In genomic region chr12:108712925-108713203, GRCh38 we compare ENCODE assay signal across 25 cellular contexts. TPM values are rescaled to one million over a fixed set of nuclear protein-coding genes. Genes with fewer than 3 reads are reported as not detected.
DNase-seq lines count a peak whose midpoint lies in the region; ATAC-seq and TF ChIP-seq lines count a peak whose summit lies in the region.
"Had no signal": no experiment of that assay in that cellular context is flagged by ENCODE, and none has a peak within 500 bp of the region (broad histone marks: within the 10 kb centered on the region; RNA-seq: fewer than 3 reads in every experiment).

No MANE protein-coding gene starts in this region.

- H3K4me1 Mint-ChIP-seq in CD14-positive monocyte, result peaks cover 58% of the 10 kb centered on the region
- peaks cover 15% of the 10 kb centered on the region for H3K4me1 Mint-ChIP-seq in Calu3 (ENCODE audit: low read depth, unreplicated experiment)

- H3K27me3 Mint-ChIP-seq in CD14-positive monocyte (ENCODE audit: low read depth in 3 of 3), result no peaks in the 10 kb centered on the region
- H3K27me3 Mint-ChIP-seq in Calu3 (ENCODE audit: unreplicated experiment), result no peaks in the 10 kb centered on the region

- 0 out of 2 replicates have a peak, but pooled peaks cover 2% of the 10 kb centered on the region for H3K27me3 ChIP-seq in Karpas-422 (ENCODE audit: low read length)
- no peaks in the 10 kb centered on the region for H3K27me3 ChIP-seq in fibroblast of lung (ENCODE audit: control insufficient read depth, insufficient read depth, low read length)
- no peaks in the 10 kb centered on the region for H3K27me3 ChIP-seq in stomach
- H3K27me3 ChIP-seq: cardiac muscle cell, vagina had no signal

- TF ChIP-seq CTCF in CD14-positive monocyte (IDR thresholded peaks at IDR 0.05) (no peak), fibroblast of lung (conservative IDR thresholded peaks at IDR 0.05 in 1 of 2, IDR thresholded peaks at IDR 0.05 in 1 of 2; ENCODE audit: low read depth in 1 of 2, low read length in 2 of 2) (no peak), stomach (IDR thresholded peaks at IDR 0.05) (no peak), Calu3 (IDR thresholded peaks at IDR 0.05; ENCODE audit: unreplicated experiment) (no peak)

- BruUV-seq in Calu3 (replicated peaks; lab: Mats Ljungman, UMichigan), result no TSS peak

- H3K4me2 ChIP-seq in Karpas-422 (ENCODE audit: low read depth, low read length, poor library complexity, severe bottlenecking), result peak overlapping the region; percentile 2
- H3K4me2 ChIP-seq in fibroblast of lung (ENCODE audit: extremely low read depth, insufficient read depth, low read length), result peak overlapping the region; percentile 72
- H3K4me2 ChIP-seq: smooth muscle cell had no signal

- H3K9ac ChIP-seq in Karpas-422 (ENCODE audit: low read length) (no peak overlapping the region), fibroblast of lung (ENCODE audit: insufficient read depth, low read length) (no peak overlapping the region)

- TF ChIP-seq POLR2A in stomach (IDR thresholded peaks at IDR 0.05), result no peak

- H3K9me3 Mint-ChIP-seq in CD14-positive monocyte (no peaks in the 10 kb centered on the region), Calu3 (ENCODE audit: low read depth, unreplicated experiment) (no peaks in the 10 kb centered on the region)
- H3K9me3 Mint-ChIP-seq: activated CD4-positive, alpha-beta T cell treated with anti-CD3 and anti-CD28 coated beads, Interleukin-2, amount 10 ng/mL, durations not matched to agents 7 days and 5 days; activated T-cell treated with anti-CD3 and anti-CD28 coated beads, Interleukin-2, amount 50 U/mL, for 72 hours; T-helper 2 cell treated with Interferon-gamma antibody and Interleukin-4, amounts not matched to agents 5 μg/mL and 100 μg/mL, for 36 hours had no signal

- ATAC-seq in GM21515 (IDR thresholded peaks at IDR 0.05; ENCODE audit: unreplicated experiment), result no peak
- ATAC-seq: activated T-cell treated with anti-CD3 and anti-CD28 coated beads, Interleukin-2, amount 50 U/mL, for 72 hours had no signal

- H3K4me3 Mint-ChIP-seq in CD14-positive monocyte (peak overlapping the region in 1 of 2 donors; percentile 73), Calu3 (ENCODE audit: low read depth, unreplicated experiment) (no peak overlapping the region)
- H3K4me3 Mint-ChIP-seq: activated CD4-positive, alpha-beta T cell treated with anti-CD3 and anti-CD28 coated beads, Interleukin-2, amount 10 ng/mL, durations not matched to agents 7 days and 5 days; activated T-cell treated with anti-CD3 and anti-CD28 coated beads, Interleukin-2, amount 50 U/mL, for 72 hours; T-helper 2 cell treated with Interferon-gamma antibody and Interleukin-4, amounts not matched to agents 5 μg/mL and 100 μg/mL, for 36 hours had no signal

- H3K4me3 ChIP-seq in Karpas-422 (ENCODE audit: low read length) (no peak overlapping the region), fibroblast of lung (replicated peaks in 1 of 4; ENCODE audit: control extremely low read depth in 1 of 4, insufficient read depth in 1 of 4, low read depth in 3 of 4, low read length in 4 of 4) (no peak overlapping the region), stomach (no peak overlapping the region)
- H3K4me3 ChIP-seq: cardiac muscle cell, SK-N-MC, smooth muscle cell, vagina had no signal

- no peaks in the 10 kb centered on the region for H3K36me3 ChIP-seq in Karpas-422 (ENCODE audit: insufficient read depth, low read length)
- H3K36me3 ChIP-seq in fibroblast of lung (ENCODE audit: control insufficient read depth, insufficient read depth, low read length), result peaks cover 5% of the 10 kb centered on the region
- peaks cover 0 to 6% (median 0%) of the 10 kb centered on the region in 4 donors for H3K36me3 ChIP-seq in stomach
- H3K36me3 ChIP-seq: cardiac muscle cell, vagina had no signal

- H4K20me1 ChIP-seq in Karpas-422 (ENCODE audit: insufficient read depth, low read depth, low read length), result peaks cover 18% of the 10 kb centered on the region; the same call in 1 of the 2 replicates
- no peaks in the 10 kb centered on the region for H4K20me1 ChIP-seq in fibroblast of lung (ENCODE audit: control insufficient read depth, extremely low read depth, insufficient read depth, low read length)

- H3K27ac ChIP-seq in Karpas-422 (ENCODE audit: low read length) (no peak overlapping the region), fibroblast of lung (ENCODE audit: insufficient read depth, low read length) (no peak overlapping the region), stomach (peak overlapping the region in 3 of 5 donors; percentile 22 to 52 (median 42))
- H3K27ac ChIP-seq: SK-N-MC, vagina had no signal

- WGBS in stomach, 5 donors, result 8 to 64% (median 51%) methylated on average over 2 of the region's 2 CpGs

- H3K27ac Mint-ChIP-seq in CD14-positive monocyte (peak overlapping the region; percentile 82 to 96 (median 91)), Calu3 (ENCODE audit: unreplicated experiment) (no peak overlapping the region)
- H3K27ac Mint-ChIP-seq: activated CD4-positive, alpha-beta T cell treated with anti-CD3 and anti-CD28 coated beads, Interleukin-2, amount 10 ng/mL, durations not matched to agents 7 days and 5 days; activated T-cell treated with anti-CD3 and anti-CD28 coated beads, Interleukin-2, amount 50 U/mL, for 72 hours; T-helper 2 cell treated with Interferon-gamma antibody and Interleukin-4, amounts not matched to agents 5 μg/mL and 100 μg/mL, for 36 hours had no signal

- H3K36me3 Mint-ChIP-seq in CD14-positive monocyte (peaks cover 25 to 28% of the 10 kb centered on the region in 2 donors), Calu3 (ENCODE audit: insufficient read depth, unreplicated experiment) (peaks cover 55% of the 10 kb centered on the region)

- CTCF ChIA-PET in Calu3 (lab: Charles Lee), result interaction anchor here (0.9 kb wide), 1 partner anchor 24 kb away, joined by 3 read pairs; no protein-coding TSS in a partner anchor

- intact Hi-C loops in CD14-positive monocyte (cut with micrococcal nuclease) (no loop called here), stomach (cut with DNase I; ENCODE audit: low total_unique reads) (no loop called here), Calu3 (cut with micrococcal nuclease; ENCODE audit: unreplicated experiment) (no loop called here)

- H2AFZ ChIP-seq in Karpas-422 (ENCODE audit: low read length) (no peak overlapping the region), fibroblast of lung (ENCODE audit: low read length) (no peak overlapping the region)

- DNase-seq in CD14-positive monocyte (ENCODE audit: low spot score), result no peak
- DNase-seq in Karpas-422, result no peak
- DNase-seq in fibroblast of lung (ENCODE audit: low read depth in 2 of 2), result no peak
- DNase-seq in stomach, result no peak
- DNase-seq in NCI-H1092 (lab: John Stamatoyannopoulos, UW), result no peak
- DNase-seq in Calu3, result no peak
- DNase-seq in NCI-H446 treated with DMSO at 0.1 percent for 48 hours (lab: John Stamatoyannopoulos, UW), result no peak
- DNase-seq: activated CD4-positive, alpha-beta T cell treated with anti-CD3 and anti-CD28 coated beads, Interleukin-2, amount 10 ng/mL, durations not matched to agents 7 days and 5 days; activated naive CD4-positive, alpha-beta T cell treated with anti-CD3 and anti-CD28 coated beads, Interleukin-2, amount 50 U/mL, for 16 hours; activated T-cell treated with anti-CD3 and anti-CD28 coated beads, Interleukin-2, amount 50 U/mL, for 72 hours; cortex of kidney; DMS 273 treated with DMSO at 0.1 percent for 48 hours; GOT3; mammary epithelial cell; NCI-H1694 treated with DMSO at 0.1 percent for 48 hours; NCI-H526 treated with DMSO at 0.1 percent for 48 hours; occipital lobe; stimulated activated CD4-positive, alpha-beta T cell treated with anti-CD3 and anti-CD28 coated beads, Interleukin-2, amount 100 ng/mL, for 24 hours; substantia nigra had no signal

- H3K79me2 ChIP-seq in Karpas-422 (ENCODE audit: low read length) (no peaks in the 10 kb centered on the region), fibroblast of lung (ENCODE audit: control insufficient read depth, insufficient read depth, low read length) (peaks cover 100% of the 10 kb centered on the region)

- H3K9me2 ChIP-seq in Karpas-422 (replicated peaks; ENCODE audit: insufficient read depth, low read length), result no peaks in the 10 kb centered on the region

- H3K9me3 ChIP-seq in Karpas-422 (ENCODE audit: low read length) (no peaks in the 10 kb centered on the region), fibroblast of lung (ENCODE audit: control insufficient read depth, insufficient read depth, low read depth, low read length) (no peaks in the 10 kb centered on the region), stomach (no peaks in the 10 kb centered on the region)
- H3K9me3 ChIP-seq: vagina had no signal

- TF ChIP-seq EP300 in stomach (IDR thresholded peaks at IDR 0.05), result no peak

- H3K4me1 ChIP-seq in Karpas-422 (ENCODE audit: low read length), result peaks cover 38% of the 10 kb centered on the region
- H3K4me1 ChIP-seq in fibroblast of lung (ENCODE audit: control insufficient read depth, extremely low read depth, insufficient read depth, low read length), result peaks cover 23% of the 10 kb centered on the region
- peaks cover 7 to 75% (median 39%) of the 10 kb centered on the region in 4 donors for H3K4me1 ChIP-seq in stomach

RNA-seq across cellular contexts. Expression of gene CORO1C, which starts 18.5 kb away (rescaled TPM):
- 100 to 1,000 TPM; 229 to 285 TPM for polyA plus RNA-seq in CD14-positive monocyte
- total RNA-seq in Karpas-422 (2014; rRNA removed; shearing (Covaris generic); ENCODE audit: low replicate concordance), result 11.1 and 14.9 TPM in 2 replicates
- total RNA-seq in fibroblast of lung, result 202 and 288 TPM in 2 replicates
- 542 and 773 TPM in 2 replicates for polyA plus RNA-seq in fibroblast of lung
- polyA plus RNA-seq in fibroblast of lung (2012), result 395 and 442 TPM in 2 replicates
- polyA minus RNA-seq in fibroblast of lung (ENCODE audit: low replicate concordance), result 1,176 and 1,331 TPM in 2 replicates
- total RNA-seq in stomach, result 100 to 1,000 TPM; 143 to 392 (median 188) TPM
- 10 to 100 TPM; 27.4 to 45.4 (median 44.1) TPM for polyA plus RNA-seq in stomach
- total RNA-seq in Calu3 (2022), result 252 and 270 TPM in 2 replicates

Comparison
In these comparisons a context has a peak if more than half of its experiments do, and no peak if none do; other contexts are left out.
1. H3K27ac ChIP-seq: peak in stomach (3 of 5); none in Karpas-422 (single experiment) and fibroblast of lung (single experiment).